ENCODE assay signal across 8 cellular contexts in genomic region chr2:10297950-10298349, GRCh38. TPM values are rescaled to one million over a fixed set of nuclear protein-coding genes. Genes with fewer than 3 reads are reported as not detected.
DNase-seq lines count a peak whose midpoint lies in the region; ATAC-seq and TF ChIP-seq lines count a peak whose summit lies in the region.

No MANE protein-coding gene starts in this region.

- peak in 6 of 7 donors; percentile 68 to 86 (median 76) for DNase-seq in adrenal gland
- DNase-seq in lung microvascular endothelial cell (ENCODE audit: low read depth in 2 of 2): peak; percentile 92 to 96
- DNase-seq in aorta: peak; percentile 59 to 61
- no peak for DNase-seq in inferior parietal cortex (ENCODE audit: extremely low spot score)
- no peak for DNase-seq in NCI-H748 treated with DMSO at 0.1 percent for 48 hours (lab: John Stamatoyannopoulos, UW)

- no peaks in the 10 kb centered on the region for H3K9me2 ChIP-seq in DOHH2 (replicated peaks; ENCODE audit: control insufficient read depth, low read length)

- WGBS in adrenal gland, 4 donors: 22 to 28% (median 23%) methylated on average over 5 of the region's 5 CpGs
- 76 to 80% methylated on average over 5 of the region's 5 CpGs for WGBS in aorta, 2 donors

- no peaks in the 10 kb centered on the region for H4K20me1 ChIP-seq in DOHH2 (ENCODE audit: control insufficient read depth, insufficient read depth, low read depth, low read length)

- H3K4me1 ChIP-seq in DOHH2 (ENCODE audit: control insufficient read depth, low read length) (peaks cover 26% of the 10 kb centered on the region), adrenal gland (replicated peaks in 1 of 2) (peaks cover 5 to 13% of the 10 kb centered on the region in 2 donors), aorta (ENCODE audit: control insufficient read depth in 1 of 2, insufficient read depth in 2 of 2, low read length in 2 of 2) (no peaks in the 10 kb centered on the region)

- peak overlapping the region; percentile 22 for H3K4me2 ChIP-seq in DOHH2 (ENCODE audit: low read length)

- H3K79me2 ChIP-seq in DOHH2 (ENCODE audit: control insufficient read depth, low read length): no peaks in the 10 kb centered on the region

- ATAC-seq in SK-N-SH treated with all-trans-retinoic acid at 6 μM for 48 hours (peak; percentile 34), aorta (ENCODE audit: low FRiP score) (no peak), HG02870 (IDR thresholded peaks at IDR 0.05; ENCODE audit: unreplicated experiment) (no peak)

- H3K27ac ChIP-seq in DOHH2 (ENCODE audit: low read depth, low read length) (no peak overlapping the region), adrenal gland (peak overlapping the region in 3 of 5 donors; percentile 25 to 81 (median 69)), aorta (ENCODE audit: low read depth in 1 of 2, low read length in 2 of 2) (no peak overlapping the region)

- H3F3A ChIP-seq in DOHH2 (ENCODE audit: control insufficient read depth, insufficient read depth): 0 out of 2 replicates have a peak, but pooled peaks cover 4% of the 10 kb centered on the region

- no peak for TF ChIP-seq POLR2A in adrenal gland (IDR thresholded peaks at IDR 0.05)

- H3K36me3 ChIP-seq in DOHH2 (ENCODE audit: control insufficient read depth, low read length) (no peaks in the 10 kb centered on the region), adrenal gland (replicated peaks in 1 of 2) (no peaks in the 10 kb centered on the region), aorta (ENCODE audit: control insufficient read depth in 1 of 2, insufficient read depth in 2 of 2, low read length in 1 of 2) (no peaks in the 10 kb centered on the region)

- no peak for TF ChIP-seq CTCF in DOHH2 (IDR thresholded peaks at IDR 0.05; ENCODE audit: low read depth, low read length, poor library complexity, severe bottlenecking)
- no peak for TF ChIP-seq CTCF in adrenal gland (IDR thresholded peaks at IDR 0.05)

- H3K27me3 ChIP-seq in DOHH2 (ENCODE audit: control insufficient read depth, low read length) (peaks cover under 1% of the 10 kb centered on the region; the same call in 1 of the 2 replicates), adrenal gland (no peaks in the 10 kb centered on the region), aorta (ENCODE audit: control insufficient read depth in 1 of 2, insufficient read depth in 2 of 2, low read length in 1 of 2) (no peaks in the 10 kb centered on the region)

- H3K9me3 ChIP-seq in DOHH2 (ENCODE audit: control insufficient read depth, insufficient read depth, low read length) (peaks cover 7% of the 10 kb centered on the region; the same call in 1 of the 2 replicates), adrenal gland (replicated peaks in 1 of 3) (no peaks in the 10 kb centered on the region), aorta (ENCODE audit: control insufficient read depth, low read length) (no peaks in the 10 kb centered on the region)

- intact Hi-C loops in adrenal gland (cut with DNase I) (no loop called here), aorta (cut with DNase I) (no loop called here)

- H3K4me3 ChIP-seq in DOHH2 (ENCODE audit: low read length): no peak overlapping the region
- H3K4me3 ChIP-seq in adrenal gland: no peak overlapping the region
- H3K4me3 ChIP-seq in aorta (ENCODE audit: low read length in 2 of 2): no peak overlapping the region

TF ChIP-seq in SK-N-SH treated with all-trans-retinoic acid at 6 μM for 48 hours, 23 proteins besides CTCF, POLR2A, EP300 and RAD21:
- 0 out of 2 replicates have a peak, but pooled peaks have one; percentile 16 for TF ChIP-seq ZNF70 (CRISPR knock-in tag; IDR thresholded peaks at IDR 0.05)
- TF ChIP-seq CSRNP3 (CRISPR knock-in tag; IDR thresholded peaks at IDR 0.05): no peak
- 0 out of 2 replicates have a peak, but pooled peaks have one; percentile 24 for TF ChIP-seq ZNF565 (CRISPR knock-in tag; conservative IDR thresholded peaks at IDR 0.05; ENCODE audit: low read depth)
- TF ChIP-seq ZFP3 (CRISPR knock-in tag; IDR thresholded peaks at IDR 0.05): 0 out of 2 replicates have a peak, but pooled peaks have one; percentile 34
- no peak for TF ChIP-seq POU6F1 (CRISPR knock-in tag; IDR thresholded peaks at IDR 0.05; ENCODE audit: borderline replicate concordance, low read depth)
- peak; percentile 65; the same call in 1 of the 2 replicates for TF ChIP-seq TCF4 (CRISPR knock-in tag; IDR thresholded peaks at IDR 0.05; ENCODE audit: borderline replicate concordance)
- peak; percentile 64 for TF ChIP-seq ZNF8 (CRISPR knock-in tag; IDR thresholded peaks at IDR 0.05)

RNA-seq across cellular contexts. Expression of gene HPCAL1, which starts 4.8 kb away (rescaled TPM):
- total RNA-seq in adrenal gland: 100 to 1,000 TPM in 1 of 8 donors, 10 to 100 TPM in 7; 49.9 to 118 (median 78.3) TPM
- 10 to 100 TPM; 43.0 to 58.2 (median 45.9) TPM for polyA plus RNA-seq in adrenal gland
- total RNA-seq in lung microvascular endothelial cell: 33.7 and 33.8 TPM in 2 replicates
- 10 to 100 TPM; 21.4 to 28.1 TPM for total RNA-seq in aorta
- 10 to 100 TPM; 22.4 to 39.9 TPM for polyA plus RNA-seq in aorta

Comparison
In these comparisons a context has a peak if more than half of its experiments do, and no peak if none do; other contexts are left out.
1. H3K27ac ChIP-seq: peak in adrenal gland (3 of 5); none in DOHH2 (single experiment) and aorta (0 of 2).
2. DNase-seq: peak in adrenal gland (6 of 7), lung microvascular endothelial cell (2 of 2) and aorta (2 of 2); none in inferior parietal cortex (single experiment) and NCI-H748 treated with DMSO at 0.1 percent for 48 hours (single experiment).